Comparison of ENCODE assay signal across 10 cellular contexts in genomic region chr6:52663935-52664184, GRCh38. TPM values are rescaled to one million over a fixed set of nuclear protein-coding genes. Genes with fewer than 3 reads are reported as not detected.
DNase-seq lines count a peak whose midpoint lies in the region; ATAC-seq and TF ChIP-seq lines count a peak whose summit lies in the region.
"Had no signal": no experiment of that assay in that cellular context is flagged by ENCODE, and none has a peak within 500 bp of the region (broad histone marks: within the 10 kb centered on the region; RNA-seq: fewer than 3 reads in every experiment).

No MANE protein-coding gene starts in this region.

- H3K79me2 ChIP-seq in ACC112 (ENCODE audit: control insufficient read depth, insufficient read depth, low read length, unreplicated experiment) (peaks cover 35% of the 10 kb centered on the region), neural cell (replicated peaks; ENCODE audit: insufficient read depth, low read length) (no peaks in the 10 kb centered on the region)

- no peaks in the 10 kb centered on the region for H3K27me3 ChIP-seq in ACC112 (ENCODE audit: insufficient read depth, low read length)
- H3K27me3 ChIP-seq in endodermal cell (ENCODE audit: control insufficient read depth, insufficient read depth, low read length, poor library complexity, severe bottlenecking), result no peaks in the 10 kb centered on the region
- H3K27me3 ChIP-seq in neural cell (ENCODE audit: insufficient read depth, low read depth, low read length), result no peaks in the 10 kb centered on the region

- H3K27ac Mint-ChIP-seq in endodermal cell, result no peak overlapping the region
- H3K27ac Mint-ChIP-seq: activated naive CD4-positive, alpha-beta T cell treated with anti-CD3 and anti-CD28 coated beads, Interleukin-2, amount 50 U/mL, for 24 hours; mesothelial cell of epicardium had no signal

- no peaks in the 10 kb centered on the region for H4K20me1 ChIP-seq in neural cell (ENCODE audit: insufficient read depth)

- no peaks in the 10 kb centered on the region for H3K9me3 ChIP-seq in KOPT-K1 (ENCODE audit: insufficient read depth, low read length, poor library complexity, severe bottlenecking)
- H3K9me3 ChIP-seq in endodermal cell (ENCODE audit: control insufficient read depth, low read length), result no peaks in the 10 kb centered on the region
- H3K9me3 ChIP-seq in neural cell (ENCODE audit: low read length), result no peaks in the 10 kb centered on the region

- peak; percentile 35 for TF ChIP-seq CTCF in endodermal cell (conservative IDR thresholded peaks at IDR 0.05)
- no peak for TF ChIP-seq CTCF in neural cell (IDR thresholded peaks at IDR 0.05; ENCODE audit: poor library complexity, severe bottlenecking)

- peaks cover 12% of the 10 kb centered on the region for H3K4me1 Mint-ChIP-seq in endodermal cell
- H3K4me1 Mint-ChIP-seq: activated naive CD4-positive, alpha-beta T cell treated with anti-CD3 and anti-CD28 coated beads, Interleukin-2, amount 50 U/mL, for 24 hours had no signal

- ATAC-seq in GM18907 (IDR thresholded peaks at IDR 0.05; ENCODE audit: unreplicated experiment) (no peak), esophagus mucosa (no peak), HG03378 (IDR thresholded peaks at IDR 0.05; ENCODE audit: unreplicated experiment) (no peak)

- no peak for TF ChIP-seq EP300 in neural cell (conservative IDR thresholded peaks at IDR 0.05; ENCODE audit: poor library complexity, severe bottlenecking)

- H2AFZ ChIP-seq in ACC112 (ENCODE audit: low read length, unreplicated experiment) (peak overlapping the region; percentile 97), neural cell (ENCODE audit: low read depth, low read length) (peak overlapping the region; percentile 43)

- H3K4me2 ChIP-seq in neural cell (ENCODE audit: low read length), result peak overlapping the region; percentile 90

- no peaks in the 10 kb centered on the region for H3K9me2 ChIP-seq in neural cell (ENCODE audit: insufficient read depth, low read length)

- H3K27ac ChIP-seq in ACC112 (ENCODE audit: low read depth, low read length) (peak overlapping the region; percentile 51), KOPT-K1 (ENCODE audit: low read depth, low read length, poor library complexity, severe bottlenecking) (peak overlapping the region; percentile 63), endodermal cell (ENCODE audit: low read depth, low read length) (no peak overlapping the region), neural cell (ENCODE audit: low read length) (no peak overlapping the region)

- H3F3A ChIP-seq in neural cell (ENCODE audit: insufficient read depth, low read length, poor library complexity, severe bottlenecking), result no peaks in the 10 kb centered on the region

- H3K4me3 ChIP-seq in ACC112 (ENCODE audit: low read depth, low read length), result peak overlapping the region; percentile 98
- H3K4me3 ChIP-seq in endodermal cell (ENCODE audit: low read length), result peak overlapping the region; percentile 95
- H3K4me3 ChIP-seq in neural cell (ENCODE audit: low read length), result peak overlapping the region; percentile 71

- H3K4me1 ChIP-seq in ACC112 (ENCODE audit: control insufficient read depth, insufficient read depth, low read length, unreplicated experiment), result peaks cover 29% of the 10 kb centered on the region
- peaks cover 7% of the 10 kb centered on the region for H3K4me1 ChIP-seq in endodermal cell (ENCODE audit: control insufficient read depth, insufficient read depth, low read length)

- H3K36me3 ChIP-seq in ACC112 (ENCODE audit: insufficient read depth, low read length) (peaks cover 18% of the 10 kb centered on the region; the same call in 1 of the 2 replicates), KOPT-K1 (ENCODE audit: insufficient read depth, low read length) (peaks cover 4% of the 10 kb centered on the region; the same call in 1 of the 2 replicates), endodermal cell (ENCODE audit: control insufficient read depth, insufficient read depth, low read length) (peaks cover 9% of the 10 kb centered on the region), neural cell (ENCODE audit: insufficient read depth, low read length) (no peaks in the 10 kb centered on the region)

- no peak overlapping the region for H3K4me3 Mint-ChIP-seq in endodermal cell
- H3K4me3 Mint-ChIP-seq: activated naive CD4-positive, alpha-beta T cell treated with anti-CD3 and anti-CD28 coated beads, Interleukin-2, amount 50 U/mL, for 24 hours; mesothelial cell of epicardium had no signal

- 0 to 1% methylated on average over 9 to 11 of the region's 11 CpGs for WGBS in endodermal cell (ENCODE audit: insufficient coverage in 1 of 2, insufficient read length in 1 of 2), 2 experiments

- peaks cover 20% of the 10 kb centered on the region for H3K36me3 Mint-ChIP-seq in endodermal cell (ENCODE audit: low read depth)
- H3K36me3 Mint-ChIP-seq: activated naive CD4-positive, alpha-beta T cell treated with anti-CD3 and anti-CD28 coated beads, Interleukin-2, amount 50 U/mL, for 24 hours had no signal

- TF ChIP-seq RAD21 in neural cell (conservative IDR thresholded peaks at IDR 0.05), result no peak

- no peak for DNase-seq in endodermal cell
- no peak for DNase-seq in dedifferentiated amniotic fluid mesenchymal stem cell (ENCODE audit: extremely low spot score)

- H3K27me3 Mint-ChIP-seq in endodermal cell (ENCODE audit: insufficient read depth), result no peaks in the 10 kb centered on the region
- H3K27me3 Mint-ChIP-seq: activated naive CD4-positive, alpha-beta T cell treated with anti-CD3 and anti-CD28 coated beads, Interleukin-2, amount 50 U/mL, for 24 hours had no signal

- H3K9me3 Mint-ChIP-seq in endodermal cell, result no peaks in the 10 kb centered on the region
- H3K9me3 Mint-ChIP-seq: activated naive CD4-positive, alpha-beta T cell treated with anti-CD3 and anti-CD28 coated beads, Interleukin-2, amount 50 U/mL, for 24 hours; mesothelial cell of epicardium had no signal

- peak overlapping the region; percentile 31 for H3K9ac ChIP-seq in endodermal cell (ENCODE audit: extremely low read depth, low read length, poor library complexity, severe bottlenecking)
- peak overlapping the region; percentile 46 for H3K9ac ChIP-seq in neural cell (ENCODE audit: low read length)

TF ChIP-seq in neural cell, 6 proteins besides CTCF, POLR2A, EP300 and RAD21:
- peak; percentile 23 for TF ChIP-seq SMC3 (conservative IDR thresholded peaks at IDR 0.05; ENCODE audit: poor library complexity)
- no peak for TF ChIP-seq POLR2AphosphoS5 (IDR thresholded peaks at IDR 0.05)
- TF ChIP-seq TAF1 (IDR thresholded peaks at IDR 0.05; ENCODE audit: low read depth), result no peak
- no peak for TF ChIP-seq EZH2 (IDR thresholded peaks at IDR 0.05; ENCODE audit: borderline replicate concordance, insufficient read depth, low read length, poor library complexity, severe bottlenecking)
- TF ChIP-seq REST (IDR thresholded peaks at IDR 0.05; ENCODE audit: borderline replicate concordance), result no peak
- TF ChIP-seq MXI1 (conservative IDR thresholded peaks at IDR 0.05; ENCODE audit: poor library complexity, severe bottlenecking), result no peak

RNA-seq across cellular contexts. Expression of gene TMEM14A, which starts 7.1 kb away (rescaled TPM):
- total RNA-seq in endodermal cell (10 to 100 TPM in 1 of 2 donors, 1 to 10 TPM in 1; 9.2 to 12.6 TPM), esophagus mucosa (40.6 TPM)
- polyA plus RNA-seq in endodermal cell (2013, experiment 1 of 2), result 32.7 TPM
- 30.0 TPM for polyA plus RNA-seq in endodermal cell (2013, experiment 2 of 2)
- 268 and 326 TPM in 2 replicates for polyA plus RNA-seq in neural cell
- 72.6 and 91.2 TPM in 2 replicates for polyA minus RNA-seq in neural cell

Comparison
In these comparisons a context has a peak if more than half of its experiments do, and no peak if none do; other contexts are left out.
1. H3K27ac ChIP-seq: peak in ACC112 (single experiment) and KOPT-K1 (single experiment); none in endodermal cell (single experiment) and neural cell (single experiment).
2. Peak in every context shown above with its lines, with median percentiles within 50 percentile points of each other: H3K4me3 ChIP-seq.